3 cellular contexts compared by ENCODE assay signal in the genomic region with DNA sequence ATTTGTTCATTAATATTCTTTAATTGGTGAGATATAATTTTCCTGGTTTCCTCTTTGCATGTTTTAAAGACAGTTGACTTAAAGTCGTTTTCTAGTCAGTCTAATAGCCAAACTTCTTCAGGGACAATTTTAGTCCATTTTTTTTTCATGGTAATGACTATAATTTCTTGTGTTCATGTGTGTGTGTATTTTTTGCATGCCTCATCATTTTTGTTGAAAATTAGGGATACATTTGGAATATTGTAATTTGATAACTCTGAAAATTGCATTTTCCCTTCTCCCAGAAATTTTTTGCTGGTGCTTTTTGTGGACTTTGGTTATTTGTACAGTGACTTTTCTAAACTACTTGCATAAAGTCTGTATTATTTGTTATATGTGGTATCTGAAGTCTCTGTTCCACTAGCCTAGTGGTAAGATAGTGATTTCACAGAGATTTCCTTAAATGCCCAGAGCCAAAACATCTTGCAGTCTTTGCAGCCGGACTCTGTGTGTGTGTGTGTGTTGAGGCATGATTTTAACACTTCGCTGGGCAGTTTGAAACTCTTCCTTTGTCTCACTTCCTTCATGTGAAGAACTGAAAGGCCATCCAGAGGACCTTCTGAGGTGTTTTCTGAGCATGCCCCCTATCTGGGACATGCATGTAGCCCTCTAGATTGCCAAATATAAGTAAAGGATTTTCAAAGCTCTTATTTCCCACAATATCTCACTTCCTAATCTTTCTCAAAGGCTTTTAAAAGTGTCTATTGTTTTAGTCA.
A peak's percentile ranks its signal among the peaks of the same experiment; 100 is the strongest.
TF ChIP-seq lines count a peak whose summit lies in the region.

No MANE protein-coding gene starts in this region.

TF ChIP-seq in HepG2, 621 proteins besides CTCF, POLR2A, EP300 and RAD21:
- TF ChIP-seq MAFF (IDR thresholded peaks at IDR 0.05; ENCODE audit: low read depth, low read length) (peak; percentile 87), MAFK (conservative IDR thresholded peaks at IDR 0.05 in 1 of 2, IDR thresholded peaks at IDR 0.05 in 1 of 2; ENCODE audit: low read length in 2 of 2) (peak; percentile 70 to 93), XBP1 (CRISPR knock-in tag; IDR thresholded peaks at IDR 0.05) (no peak)

TF ChIP-seq in IMR-90, 13 proteins besides CTCF, POLR2A, EP300 and RAD21:
- TF ChIP-seq MXI1 (IDR thresholded peaks at IDR 0.05; ENCODE audit: borderline replicate concordance, low read depth, low read length) (no peak), BHLHE40 (IDR thresholded peaks at IDR 0.05; ENCODE audit: low read depth, low read length) (no peak), CEBPB (IDR thresholded peaks at IDR 0.05; ENCODE audit: low read depth, low read length) (no peak), MAFK (IDR thresholded peaks at IDR 0.05; ENCODE audit: low read depth, low read length) (peak; percentile 87), SMC3 (IDR thresholded peaks at IDR 0.05; ENCODE audit: low read depth, low read length) (no peak)
TF ChIP-seq in IMR-90: peak in this region for 1.

TF ChIP-seq in K562, 482 proteins besides CTCF, POLR2A, EP300 and RAD21:
- TF ChIP-seq ZNF316 (IDR thresholded peaks at IDR 0.05) (peak; percentile 64), ZZZ3 (IDR thresholded peaks at IDR 0.05) (no peak), ZEB2 (IDR thresholded peaks at IDR 0.05) (no peak), MAFK (IDR thresholded peaks at IDR 0.05; ENCODE audit: low read length) (peak; percentile 56; the same call in 1 of the 2 replicates), KAT8 (IDR thresholded peaks at IDR 0.05; ENCODE audit: low read depth) (no peak), PHB2 (IDR thresholded peaks at IDR 0.05; ENCODE audit: low read depth) (no peak), SMARCA4 (IDR thresholded peaks at IDR 0.05) (no peak), EHMT2 (IDR thresholded peaks at IDR 0.05) (no peak)
- TF ChIP-seq, protein P1, sequence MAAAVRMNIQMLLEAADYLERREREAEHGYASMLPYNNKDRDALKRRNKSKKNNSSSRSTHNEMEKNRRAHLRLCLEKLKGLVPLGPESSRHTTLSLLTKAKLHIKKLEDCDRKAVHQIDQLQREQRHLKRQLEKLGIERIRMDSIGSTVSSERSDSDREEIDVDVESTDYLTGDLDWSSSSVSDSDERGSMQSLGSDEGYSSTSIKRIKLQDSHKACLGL (CRISPR knock-in tag; IDR thresholded peaks at IDR 0.05; ENCODE audit: borderline replicate concordance, poor library complexity, severe bottlenecking) = no peak
- TF ChIP-seq, protein P2, sequence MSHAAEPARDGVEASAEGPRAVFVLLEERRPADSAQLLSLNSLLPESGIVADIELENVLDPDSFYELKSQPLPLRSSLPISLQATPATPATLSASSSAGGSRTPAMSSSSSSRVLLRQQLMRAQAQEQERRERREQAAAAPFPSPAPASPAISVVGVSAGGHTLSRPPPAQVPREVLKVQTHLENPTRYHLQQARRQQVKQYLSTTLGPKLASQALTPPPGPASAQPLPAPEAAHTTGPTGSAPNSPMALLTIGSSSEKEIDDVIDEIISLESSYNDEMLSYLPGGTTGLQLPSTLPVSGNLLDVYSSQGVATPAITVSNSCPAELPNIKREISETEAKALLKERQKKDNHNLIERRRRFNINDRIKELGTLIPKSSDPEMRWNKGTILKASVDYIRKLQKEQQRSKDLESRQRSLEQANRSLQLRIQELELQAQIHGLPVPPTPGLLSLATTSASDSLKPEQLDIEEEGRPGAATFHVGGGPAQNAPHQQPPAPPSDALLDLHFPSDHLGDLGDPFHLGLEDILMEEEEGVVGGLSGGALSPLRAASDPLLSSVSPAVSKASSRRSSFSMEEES (CRISPR knock-in tag; IDR thresholded peaks at IDR 0.05) = no peak
- TF ChIP-seq, protein P3, sequence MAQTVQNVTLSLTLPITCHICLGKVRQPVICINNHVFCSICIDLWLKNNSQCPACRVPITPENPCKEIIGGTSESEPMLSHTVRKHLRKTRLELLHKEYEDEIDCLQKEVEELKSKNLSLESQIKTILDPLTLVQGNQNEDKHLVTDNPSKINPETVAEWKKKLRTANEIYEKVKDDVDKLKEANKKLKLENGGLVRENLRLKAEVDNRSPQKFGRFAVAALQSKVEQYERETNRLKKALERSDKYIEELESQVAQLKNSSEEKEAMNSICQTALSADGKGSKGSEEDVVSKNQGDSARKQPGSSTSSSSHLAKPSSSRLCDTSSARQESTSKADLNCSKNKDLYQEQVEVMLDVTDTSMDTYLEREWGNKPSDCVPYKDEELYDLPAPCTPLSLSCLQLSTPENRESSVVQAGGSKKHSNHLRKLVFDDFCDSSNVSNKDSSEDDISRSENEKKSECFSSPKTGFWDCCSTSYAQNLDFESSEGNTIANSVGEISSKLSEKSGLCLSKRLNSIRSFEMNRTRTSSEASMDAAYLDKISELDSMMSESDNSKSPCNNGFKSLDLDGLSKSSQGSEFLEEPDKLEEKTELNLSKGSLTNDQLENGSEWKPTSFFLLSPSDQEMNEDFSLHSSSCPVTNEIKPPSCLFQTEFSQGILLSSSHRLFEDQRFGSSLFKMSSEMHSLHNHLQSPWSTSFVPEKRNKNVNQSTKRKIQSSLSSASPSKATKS (CRISPR knock-in tag; IDR thresholded peaks at IDR 0.05) = no peak
- TF ChIP-seq, protein P4, sequence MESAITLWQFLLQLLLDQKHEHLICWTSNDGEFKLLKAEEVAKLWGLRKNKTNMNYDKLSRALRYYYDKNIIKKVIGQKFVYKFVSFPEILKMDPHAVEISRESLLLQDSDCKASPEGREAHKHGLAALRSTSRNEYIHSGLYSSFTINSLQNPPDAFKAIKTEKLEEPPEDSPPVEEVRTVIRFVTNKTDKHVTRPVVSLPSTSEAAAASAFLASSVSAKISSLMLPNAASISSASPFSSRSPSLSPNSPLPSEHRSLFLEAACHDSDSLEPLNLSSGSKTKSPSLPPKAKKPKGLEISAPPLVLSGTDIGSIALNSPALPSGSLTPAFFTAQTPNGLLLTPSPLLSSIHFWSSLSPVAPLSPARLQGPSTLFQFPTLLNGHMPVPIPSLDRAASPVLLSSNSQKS (CRISPR knock-in tag; IDR thresholded peaks at IDR 0.05) = no peak
